ENCODE assay signal across 10 cellular contexts in genomic region chrX:18652636-18653035, GRCh38. TPM values are rescaled to one million over a fixed set of nuclear protein-coding genes. Genes with fewer than 3 reads are reported as not detected.
"Had no signal": no experiment of that assay in that cellular context is flagged by ENCODE, and none has a peak within 500 bp of the region (broad histone marks: within the 10 kb centered on the region; RNA-seq: fewer than 3 reads in every experiment).

No MANE protein-coding gene starts in this region.

- ATAC-seq: HCT116, HepG2 had no signal

- H3K9me3 ChIP-seq: HAP-1 had no signal

- DNase-seq: GM23248, GOT3, H7, HFFc6, KBM-7 had no signal

- H2AFZ ChIP-seq: GM23248 had no signal

- H3K4me3 ChIP-seq: GM23248, HAP-1 had no signal

- H3K36me3 ChIP-seq: HAP-1 had no signal

- H3K27ac ChIP-seq: GM23248, HL-60 had no signal

- H3K9ac ChIP-seq: GM23248 had no signal

RNA-seq across cellular contexts. Expression of gene RS1, which starts 19.3 kb away (rescaled TPM):
- polyA plus RNA-seq: GM23248, HepG2, IgD-negative memory B cell had no signal

RNA-seq across cellular contexts. Expression of gene PPEF1, which starts 54.8 kb away (rescaled TPM):
- polyA plus RNA-seq: GM23248, HepG2, IgD-negative memory B cell had no signal
